ENCODE assay signal across 8 cellular contexts in the genomic region with DNA sequence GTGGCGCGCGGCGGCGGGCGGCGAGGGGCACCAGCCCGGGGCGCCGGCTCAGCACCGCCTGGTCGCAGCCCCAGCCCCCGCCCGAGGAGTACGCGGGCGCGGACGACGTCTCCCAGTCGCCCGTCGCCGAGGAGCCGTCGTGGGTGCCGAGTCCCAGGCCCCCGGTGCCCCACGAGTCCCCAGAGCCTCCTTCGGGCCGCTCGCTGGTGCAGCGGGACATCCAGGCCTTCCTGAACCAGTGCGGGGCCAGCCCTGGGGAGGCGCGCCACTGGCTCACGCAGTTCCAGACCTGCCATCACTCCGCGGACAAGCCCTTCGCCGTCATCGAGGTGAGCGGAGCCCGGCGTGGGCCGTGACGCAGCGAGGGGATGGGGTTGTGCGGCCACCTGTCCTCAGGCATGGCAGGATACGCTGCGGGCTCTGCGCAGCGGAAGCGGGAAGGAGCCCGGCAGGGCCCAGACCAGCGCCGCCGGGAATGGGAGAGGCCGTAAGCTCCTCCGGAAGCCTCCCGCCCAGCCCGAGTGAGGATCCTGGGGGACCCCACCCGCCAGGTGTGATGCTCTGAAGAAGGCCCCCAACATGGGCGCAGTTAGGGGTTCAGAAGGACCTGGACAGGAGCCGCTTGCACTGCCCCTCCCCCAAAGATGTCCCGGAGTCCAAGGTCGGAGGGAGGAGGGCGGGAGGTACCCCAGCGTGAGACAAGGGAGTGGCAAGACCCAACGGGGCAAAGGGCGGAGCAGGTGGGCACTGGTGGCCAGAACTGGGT. TPM values are rescaled to one million over a fixed set of nuclear protein-coding genes. Genes with fewer than 3 reads are reported as not detected.
DNase-seq lines count a peak whose midpoint lies in the region; ATAC-seq and TF ChIP-seq lines count a peak whose summit lies in the region.

No MANE protein-coding gene starts in this region.

- H3K4me1 Mint-ChIP-seq in GM23338 (peaks cover 18% of the 10 kb centered on the region), activated B cell treated with CpG ODN at 0.5 μM for 24 hours (peaks cover 24% of the 10 kb centered on the region)

- H3K27ac ChIP-seq in GM23338 (ENCODE audit: low read depth) = no peak overlapping the region
- peak overlapping the region; percentile 42 for H3K27ac ChIP-seq in foreskin keratinocyte
- H3K27ac ChIP-seq in sigmoid colon = no peak overlapping the region
- H3K27ac ChIP-seq in PC-9 = no peak overlapping the region

- peak; percentile 21 for ATAC-seq in GM23338
- ATAC-seq in activated B cell treated with CpG ODN at 0.5 μM for 24 hours (ENCODE audit: low read depth) = no peak
- peak; percentile 23 for ATAC-seq in foreskin keratinocyte

- TF ChIP-seq CTCF in GM23338 (conservative IDR thresholded peaks at IDR 0.05; ENCODE audit: low read depth in 2 of 2) (no peak), activated B cell treated with CpG ODN at 0.5 μM for 24 hours (IDR thresholded peaks at IDR 0.05) (no peak), foreskin keratinocyte (conservative IDR thresholded peaks at IDR 0.05) (no peak), sigmoid colon (IDR thresholded peaks at IDR 0.05) (no peak), GM13976 (IDR thresholded peaks at IDR 0.05; ENCODE audit: borderline replicate concordance, control extremely low read depth, extremely low read depth, insufficient read depth, missing control alignments) (no peak), PC-9 (conservative IDR thresholded peaks at IDR 0.05) (no peak)

- TF ChIP-seq EP300 in sigmoid colon (IDR thresholded peaks at IDR 0.05) = no peak

- WGBS in sigmoid colon, 2 donors = 1 to 3% methylated on average over 71 of the region's 71 CpGs

- H3K27me3 ChIP-seq in GM23338 (ENCODE audit: insufficient read depth) (peaks cover 38% of the 10 kb centered on the region), foreskin keratinocyte (no peaks in the 10 kb centered on the region), sigmoid colon (peaks cover 22 to 65% (median 40%) of the 10 kb centered on the region in 3 donors), PC-9 (ENCODE audit: insufficient read depth, low read depth) (no peaks in the 10 kb centered on the region)

- H4K20me1 ChIP-seq in GM23338 (replicated peaks; ENCODE audit: insufficient read depth) (peaks cover 10% of the 10 kb centered on the region; the same call in 1 of the 2 replicates), PC-9 (ENCODE audit: insufficient read depth) (no peaks in the 10 kb centered on the region)

- intact Hi-C loops in activated B cell treated with CpG ODN at 0.5 μM for 24 hours (cut with micrococcal nuclease) = loop anchor here (5.0 kb wide), 2 partner anchors 98 to 117 kb away; a partner anchor contains a TSS
- intact Hi-C loops in sigmoid colon (cut with DNase I) = no loop called here
- intact Hi-C loops in PC-9 (cut with micrococcal nuclease; ENCODE audit: unreplicated experiment) = loop anchor here (5.0 kb wide), 1 partner anchor 67 kb away; a partner anchor contains a TSS

- in situ Hi-C loops in GM13976 (cut with MboI; ENCODE audit: low sequenced_read_pairs, unreplicated experiment) = no loop called here

- H3K27ac Mint-ChIP-seq in GM23338 = no peak overlapping the region
- H3K27ac Mint-ChIP-seq in activated B cell treated with CpG ODN at 0.5 μM for 24 hours = no peak overlapping the region

- POLR2A ChIA-PET in activated B cell treated with CpG ODN at 0.5 μM for 24 hours (lab: Charles Lee) (interaction anchor here (0.6 kb wide), 1 partner anchor 562 kb away, joined by 3 read pairs; no protein-coding TSS in a partner anchor), PC-9 (lab: Charles Lee; ENCODE audit: unreplicated experiment) (interaction anchor here (0.5 kb wide), 1 partner anchor 226 kb away, joined by 5 read pairs; a partner anchor contains a TSS)

- CTCF ChIA-PET in activated B cell treated with CpG ODN at 0.5 μM for 24 hours (lab: Charles Lee) (no interaction called here), PC-9 (lab: Charles Lee) (interaction anchor here (0.7 to 1.5 kb wide), 2 partner anchors 163 to 283 kb away, joined by 3 read pairs; no protein-coding TSS in a partner anchor)

- peak overlapping the region; percentile 84 for H2AFZ ChIP-seq in GM23338
- no peak overlapping the region for H2AFZ ChIP-seq in PC-9

- H3K27me3 Mint-ChIP-seq in GM23338 (ENCODE audit: insufficient read depth, low read depth, poor library complexity) (peaks cover 44% of the 10 kb centered on the region), activated B cell treated with CpG ODN at 0.5 μM for 24 hours (peaks cover 15% of the 10 kb centered on the region)

- H3K9me3 ChIP-seq in sigmoid colon = no peaks in the 10 kb centered on the region
- H3K9me3 ChIP-seq in PC-9 (ENCODE audit: insufficient read depth, low read depth) = no peaks in the 10 kb centered on the region

- DNase-seq in GM23338 (ENCODE audit: low spot score) = peak; percentile 66
- DNase-seq in activated B cell treated with CpG ODN at 0.5 μM for 24 hours = peak; percentile 35
- DNase-seq in foreskin keratinocyte = peak in 1 of 2 donors; percentile 35
- no peak for DNase-seq in sigmoid colon
- no peak for DNase-seq in GM13976 (ENCODE audit: low spot score)
- DNase-seq in PC-9 = no peak
- DNase-seq in NCI-H2029 (lab: John Stamatoyannopoulos, UW) = no peak
- DNase-seq in NCI-H187 treated with DMSO at 0.1 percent for 48 hours (lab: John Stamatoyannopoulos, UW) = no peak

- no peaks in the 10 kb centered on the region for H3K9me3 Mint-ChIP-seq in GM23338
- no peaks in the 10 kb centered on the region for H3K9me3 Mint-ChIP-seq in activated B cell treated with CpG ODN at 0.5 μM for 24 hours

- H3K36me3 ChIP-seq in GM23338 (ENCODE audit: insufficient read depth) (no peaks in the 10 kb centered on the region), sigmoid colon (no peaks in the 10 kb centered on the region), PC-9 (ENCODE audit: low read depth) (no peaks in the 10 kb centered on the region)

- H3K79me2 ChIP-seq in GM23338 (replicated peaks; ENCODE audit: insufficient read depth) (no peaks in the 10 kb centered on the region), PC-9 (ENCODE audit: low read depth) (no peaks in the 10 kb centered on the region)

- H3K36me3 Mint-ChIP-seq in GM23338 (ENCODE audit: low read depth) (peaks cover 5% of the 10 kb centered on the region; the same call in 2 of the 3 replicates), activated B cell treated with CpG ODN at 0.5 μM for 24 hours (ENCODE audit: low read depth) (peaks cover 3% of the 10 kb centered on the region)

- H3K4me3 Mint-ChIP-seq in GM23338 (peak overlapping the region; percentile 84), activated B cell treated with CpG ODN at 0.5 μM for 24 hours (peak overlapping the region; percentile 64)

- peaks cover 14% of the 10 kb centered on the region for H3K4me1 ChIP-seq in GM23338 (ENCODE audit: insufficient read depth)
- H3K4me1 ChIP-seq in foreskin keratinocyte = peaks cover 7% of the 10 kb centered on the region
- H3K4me1 ChIP-seq in sigmoid colon = peaks cover 0 to 42% (median 40%) of the 10 kb centered on the region in 4 donors
- H3K4me1 ChIP-seq in PC-9 (replicated peaks; ENCODE audit: insufficient read depth) = peaks cover 12% of the 10 kb centered on the region

- no peak for TF ChIP-seq POLR2A in sigmoid colon (IDR thresholded peaks at IDR 0.05)

- H3K4me2 ChIP-seq in GM23338 (peak overlapping the region; percentile 99), PC-9 (no peak overlapping the region)

- peaks cover 12% of the 10 kb centered on the region; the same call in 1 of the 2 replicates for H3F3A ChIP-seq in GM23338 (replicated peaks; ENCODE audit: low read depth)
- peaks cover 7% of the 10 kb centered on the region for H3F3A ChIP-seq in PC-9 (ENCODE audit: insufficient read depth, low read depth)

- H3K4me3 ChIP-seq in GM23338 (peak overlapping the region; percentile 97), sigmoid colon (peak overlapping the region in 3 of 4 donors; percentile 10 to 53 (median 53)), PC-9 (no peak overlapping the region)

- H3K9me2 ChIP-seq in GM23338 (ENCODE audit: insufficient read depth) = no peaks in the 10 kb centered on the region
- H3K9me2 ChIP-seq in PC-9 (ENCODE audit: insufficient read depth) = no peaks in the 10 kb centered on the region

- BruUV-seq in PC-9 (replicated peaks; lab: Mats Ljungman, UMichigan) = no TSS peak

TF ChIP-seq in GM23338, 12 proteins besides CTCF, POLR2A, EP300 and RAD21 (continues in another document):
- TF ChIP-seq, protein P1, sequence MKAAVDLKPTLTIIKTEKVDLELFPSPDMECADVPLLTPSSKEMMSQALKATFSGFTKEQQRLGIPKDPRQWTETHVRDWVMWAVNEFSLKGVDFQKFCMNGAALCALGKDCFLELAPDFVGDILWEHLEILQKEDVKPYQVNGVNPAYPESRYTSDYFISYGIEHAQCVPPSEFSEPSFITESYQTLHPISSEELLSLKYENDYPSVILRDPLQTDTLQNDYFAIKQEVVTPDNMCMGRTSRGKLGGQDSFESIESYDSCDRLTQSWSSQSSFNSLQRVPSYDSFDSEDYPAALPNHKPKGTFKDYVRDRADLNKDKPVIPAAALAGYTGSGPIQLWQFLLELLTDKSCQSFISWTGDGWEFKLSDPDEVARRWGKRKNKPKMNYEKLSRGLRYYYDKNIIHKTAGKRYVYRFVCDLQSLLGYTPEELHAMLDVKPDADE (IDR thresholded peaks at IDR 0.05) = no peak

RNA-seq across cellular contexts. Expression of a gene that starts 0.5 kb away (rescaled TPM):
- total RNA-seq in GM23338 (2014; rRNA removed; shearing (Covaris generic)) = 7.2 and 7.7 TPM in 2 replicates
- polyA plus RNA-seq in GM23338 (2016; fragmentation: Nextera tagmentation; extraction: Ambion mirVana) (4.1 and 4.2 TPM in 2 replicates), foreskin keratinocyte (15.8 and 17.9 TPM in 2 replicates), sigmoid colon (10 to 100 TPM in 2 of 3 donors, 1 to 10 TPM in 1; 3.9 to 13.2 (median 10.9) TPM)
- total RNA-seq in activated B cell treated with CpG ODN at 0.5 μM for 24 hours (1.0 and 1.2 TPM in 2 replicates), foreskin keratinocyte (16.2 and 16.3 TPM in 2 replicates), sigmoid colon (1 to 10 TPM in 1 of 4 donors, under 1 TPM in 3; 0.54 to 1.4 (median 0.77) TPM), PC-9 (2021) (1.0 and 1.4 TPM in 2 replicates)

RNA-seq across cellular contexts. Expression of a gene that starts 9.8 kb away (rescaled TPM):
- total RNA-seq in GM23338 (2014; rRNA removed; shearing (Covaris generic)) = 31.6 and 38.4 TPM in 2 replicates
- polyA plus RNA-seq in GM23338 (2016; fragmentation: Nextera tagmentation; extraction: Ambion mirVana) (15.9 and 19.7 TPM in 2 replicates), foreskin keratinocyte (24.3 and 25.6 TPM in 2 replicates), sigmoid colon (10 to 100 TPM; 14.1 to 42.9 (median 22.2) TPM)
- total RNA-seq in activated B cell treated with CpG ODN at 0.5 μM for 24 hours (23.0 and 24.6 TPM in 2 replicates), foreskin keratinocyte (22.5 and 22.6 TPM in 2 replicates), sigmoid colon (10 to 100 TPM; 21.3 to 37.8 (median 26.3) TPM), PC-9 (2021) (33.5 and 42.6 TPM in 2 replicates)

RNA-seq across cellular contexts. Expression of a gene that starts 51.2 kb away (rescaled TPM):
- 0.56 TPM in 1 of 2 replicates, not detected in the other for total RNA-seq in GM23338 (2014; rRNA removed; shearing (Covaris generic))
- polyA plus RNA-seq in GM23338 (2016; fragmentation: Nextera tagmentation; extraction: Ambion mirVana) = 6.6 and 8.5 TPM in 2 replicates
- total RNA-seq in activated B cell treated with CpG ODN at 0.5 μM for 24 hours = not detected in 2 replicates
- total RNA-seq in foreskin keratinocyte = not detected in 2 replicates
- polyA plus RNA-seq in foreskin keratinocyte = 0.14 and 0.24 TPM in 2 replicates
- total RNA-seq in sigmoid colon = 1 to 10 TPM in 1 of 4 donors, not detected in 3; 3.2 TPM
- 100 to 1,000 TPM in 1 of 3 donors, 10 to 100 TPM in 2; 32.6 to 185 (median 63.1) TPM for polyA plus RNA-seq in sigmoid colon
- not detected in 2 replicates for total RNA-seq in PC-9 (2021)

Comparison
In these comparisons a context has a peak if more than half of its experiments do, and no peak if none do; other contexts are left out.
1. DNase-seq: peak in GM23338 (single experiment) and activated B cell treated with CpG ODN at 0.5 μM for 24 hours (single experiment); none in sigmoid colon (single experiment), GM13976 (single experiment), PC-9 (0 of 2), NCI-H2029 (single experiment) and NCI-H187 treated with DMSO at 0.1 percent for 48 hours (single experiment).